8 cellular contexts compared by ENCODE assay signal in genomic region chr6:44925100-44925739, GRCh38.
A peak's percentile ranks its signal among the peaks of the same experiment; 100 is the strongest.
DNase-seq lines count a peak whose midpoint lies in the region; ATAC-seq and TF ChIP-seq lines count a peak whose summit lies in the region.

No MANE protein-coding gene starts in this region.

- no peaks in the 10 kb centered on the region for H3K36me3 ChIP-seq in CD8-positive, alpha-beta memory T cell (ENCODE audit: insufficient read depth, low read length)

- H3K27me3 ChIP-seq in CD8-positive, alpha-beta memory T cell (ENCODE audit: insufficient read depth, low read length, poor library complexity, severe bottlenecking), result no peaks in the 10 kb centered on the region

- H3K4me3 ChIP-seq in CD8-positive, alpha-beta memory T cell (ENCODE audit: low read length), result peak overlapping the region; percentile 1
- H3K4me3 ChIP-seq in fibroblast of the aortic adventitia (ENCODE audit: low read depth, low read length), result no peak overlapping the region

- no peaks in the 10 kb centered on the region for H3K27me3 Mint-ChIP-seq in CD8-positive, alpha-beta memory T cell

- no peaks in the 10 kb centered on the region for H3K9me3 ChIP-seq in CD8-positive, alpha-beta memory T cell (ENCODE audit: low read length)

- peaks cover 0 to 14% (median 10%) of the 10 kb centered on the region in 3 donors for H3K36me3 Mint-ChIP-seq in CD8-positive, alpha-beta memory T cell

- POLR2A ChIA-PET in CD8-positive, alpha-beta memory T cell (lab: Charles Lee), result interaction anchor here (1.0 kb wide), 1 partner anchor 495 kb away, joined by 3 read pairs; no protein-coding TSS in a partner anchor
- POLR2A ChIA-PET in HEK293T (lab: Yijun Ruan, JAX), result interaction anchor here (0.8 kb wide), 1 partner anchor 9 kb away, joined by 3 read pairs; no protein-coding TSS in a partner anchor

- peak overlapping the region; percentile 20 to 71 (median 49) for H3K4me3 Mint-ChIP-seq in CD8-positive, alpha-beta memory T cell

- peaks cover 54 to 76% (median 59%) of the 10 kb centered on the region in 3 donors for H3K4me1 Mint-ChIP-seq in CD8-positive, alpha-beta memory T cell

- CTCF ChIA-PET in CD8-positive, alpha-beta memory T cell (lab: Charles Lee), result no interaction called here
- CTCF ChIA-PET in HEK293T (lab: Yijun Ruan, JAX), result no interaction called here

- no peak for TF ChIP-seq CTCF in fibroblast of the aortic adventitia (IDR thresholded peaks at IDR 0.05; ENCODE audit: insufficient read depth, low read length)

- H3K9me3 Mint-ChIP-seq in CD8-positive, alpha-beta memory T cell, result no peaks in the 10 kb centered on the region

- H3K27ac Mint-ChIP-seq in CD8-positive, alpha-beta memory T cell, result peak overlapping the region; percentile 77 to 95 (median 86)

- peaks cover 39% of the 10 kb centered on the region for H3K4me1 ChIP-seq in CD8-positive, alpha-beta memory T cell (ENCODE audit: insufficient read depth, low read length)

- peak in 4 of 5 donors; percentile 38 to 81 (median 72) for DNase-seq in CD8-positive, alpha-beta memory T cell
- DNase-seq in HEK293T (ENCODE audit: extremely low spot score), result peak; percentile 51
- DNase-seq in RPMI7951 (ENCODE audit: low read depth), result peak; percentile 27
- peak; percentile 23 for DNase-seq in fibroblast of the aortic adventitia (ENCODE audit: low read depth)
- DNase-seq in NCI-H1092 (lab: John Stamatoyannopoulos, UW), result no peak

- H3K27ac ChIP-seq in CD8-positive, alpha-beta memory T cell (ENCODE audit: low read depth, low read length), result peak overlapping the region; percentile 60

- ATAC-seq in GM19328 (IDR thresholded peaks at IDR 0.05; ENCODE audit: unreplicated experiment) (no peak), GM21447 (IDR thresholded peaks at IDR 0.05; ENCODE audit: unreplicated experiment) (no peak), HG02623 (IDR thresholded peaks at IDR 0.05; ENCODE audit: unreplicated experiment) (no peak)

TF ChIP-seq in HEK293T, 16 proteins besides CTCF, POLR2A, EP300 and RAD21:
- peak; percentile 83 for TF ChIP-seq ARNT (IDR thresholded peaks at IDR 0.05)
- TF ChIP-seq SP1 (IDR thresholded peaks at IDR 0.05), result no peak
